In genomic region chr4:81723927-81724587, GRCh38 we compare ENCODE assay signal across 12 cellular contexts.
DNase-seq lines count a peak whose midpoint lies in the region; ATAC-seq, FAIRE-seq and TF ChIP-seq lines count a peak whose summit lies in the region.
"Had no signal": no experiment of that assay in that cellular context is flagged by ENCODE, and none has a peak within 500 bp of the region (broad histone marks: within the 10 kb centered on the region; RNA-seq: fewer than 3 reads in every experiment).

No MANE protein-coding gene starts in this region.

- peak; percentile 45 for FAIRE-seq in RCC 7860 (lab: Jason Lieb, UNC)
- FAIRE-seq: astrocyte had no signal

- CTCF ChIA-PET in activated CD8-positive, alpha-beta memory T cell treated with anti-CD3 and anti-CD28 coated beads, Interleukin-2, amount 10 ng/mL, durations not matched to agents 7 days and 5 days (lab: Charles Lee), result interaction anchor here (2.9 kb wide), 1 partner anchor 121 kb away, joined by 8 read pairs; no protein-coding TSS in a partner anchor

- no peaks in the 10 kb centered on the region for H3K9me3 ChIP-seq in testis

- no peaks in the 10 kb centered on the region for H3K27me3 ChIP-seq in testis

- H3K36me3 ChIP-seq in testis (ENCODE audit: low read depth, missing control alignments), result no peaks in the 10 kb centered on the region

- no peaks in the 10 kb centered on the region for H3K4me1 ChIP-seq in testis

- H3K27me3 Mint-ChIP-seq in activated CD8-positive, alpha-beta memory T cell treated with anti-CD3 and anti-CD28 coated beads, Interleukin-2, amount 10 ng/mL, durations not matched to agents 7 days and 5 days, result peaks cover 15% of the 10 kb centered on the region
- H3K27me3 Mint-ChIP-seq in glutamatergic neuron (ENCODE audit: unreplicated experiment), result peaks cover 17% of the 10 kb centered on the region

- no peaks in the 10 kb centered on the region for H3K36me3 Mint-ChIP-seq in activated CD8-positive, alpha-beta memory T cell treated with anti-CD3 and anti-CD28 coated beads, Interleukin-2, amount 10 ng/mL, durations not matched to agents 7 days and 5 days
- H3K36me3 Mint-ChIP-seq in glutamatergic neuron (ENCODE audit: unreplicated experiment), result peaks cover 16% of the 10 kb centered on the region

- no peak overlapping the region for H3K4me3 ChIP-seq in testis
- no peak overlapping the region for H3K4me3 ChIP-seq in coronary artery

- no peak overlapping the region for H3K27ac ChIP-seq in testis
- no peak overlapping the region for H3K27ac ChIP-seq in coronary artery

- ATAC-seq in activated CD8-positive, alpha-beta memory T cell treated with anti-CD3 and anti-CD28 coated beads, Interleukin-2, amount 10 ng/mL, durations not matched to agents 7 days and 5 days, result no peak

- TF ChIP-seq POLR2A in testis (IDR thresholded peaks at IDR 0.05), result no peak

- H3K4me3 Mint-ChIP-seq in activated CD8-positive, alpha-beta memory T cell treated with anti-CD3 and anti-CD28 coated beads, Interleukin-2, amount 10 ng/mL, durations not matched to agents 7 days and 5 days, result no peak overlapping the region
- peak overlapping the region; percentile 81 for H3K4me3 Mint-ChIP-seq in glutamatergic neuron (ENCODE audit: unreplicated experiment)
- H3K4me3 Mint-ChIP-seq: T-helper 17 cell had no signal

- H3K9me3 Mint-ChIP-seq in activated CD8-positive, alpha-beta memory T cell treated with anti-CD3 and anti-CD28 coated beads, Interleukin-2, amount 10 ng/mL, durations not matched to agents 7 days and 5 days (ENCODE audit: low read depth), result no peaks in the 10 kb centered on the region
- peaks cover 17% of the 10 kb centered on the region for H3K9me3 Mint-ChIP-seq in glutamatergic neuron (ENCODE audit: unreplicated experiment)

- no peak for TF ChIP-seq CTCF in glutamatergic neuron (IDR thresholded peaks at IDR 0.05; ENCODE audit: partially characterized antibody, unreplicated experiment)
- no peak for TF ChIP-seq CTCF in testis (IDR thresholded peaks at IDR 0.05)
- no peak for TF ChIP-seq CTCF in coronary artery (IDR thresholded peaks at IDR 0.05)

- 49 to 57% methylated on average over 3 of the region's 3 CpGs for WGBS in testis, 2 donors

- peaks cover 13% of the 10 kb centered on the region for H3K4me1 Mint-ChIP-seq in activated CD8-positive, alpha-beta memory T cell treated with anti-CD3 and anti-CD28 coated beads, Interleukin-2, amount 10 ng/mL, durations not matched to agents 7 days and 5 days
- H3K4me1 Mint-ChIP-seq in glutamatergic neuron (ENCODE audit: low read depth, unreplicated experiment), result peaks cover 42% of the 10 kb centered on the region

- no peak overlapping the region for H3K27ac Mint-ChIP-seq in activated CD8-positive, alpha-beta memory T cell treated with anti-CD3 and anti-CD28 coated beads, Interleukin-2, amount 10 ng/mL, durations not matched to agents 7 days and 5 days
- peak overlapping the region; percentile 99 for H3K27ac Mint-ChIP-seq in glutamatergic neuron (ENCODE audit: unreplicated experiment)
- H3K27ac Mint-ChIP-seq: T-helper 17 cell had no signal

- peak; percentile 26 for DNase-seq in activated CD8-positive, alpha-beta memory T cell treated with anti-CD3 and anti-CD28 coated beads, Interleukin-2, amount 50 U/mL, for 4 hours
- DNase-seq in activated CD8-positive, alpha-beta memory T cell treated with anti-CD3 and anti-CD28 coated beads, Interleukin-2, amount 10 ng/mL, durations not matched to agents 7 days and 5 days, result no peak
- DNase-seq in RCC 7860 (ENCODE audit: low spot score), result no peak
- DNase-seq in glutamatergic neuron, result no peak
- DNase-seq in testis, result peak; percentile 23
- no peak for DNase-seq in GM19238 (ENCODE audit: insufficient read length, low spot score)
- DNase-seq in coronary artery (ENCODE audit: low spot score), result no peak
- no peak for DNase-seq in iPS-NIHi7 (ENCODE audit: extremely low spot score)
- DNase-seq: mesenchymal stem cell, NCI-H774, T-helper 17 cell had no signal

- intact Hi-C loops in testis (cut with DNase I; ENCODE audit: low total_unique reads), result no loop called here

Comparison
In these comparisons a context has a peak if more than half of its experiments do, and no peak if none do; other contexts are left out.
1. DNase-seq: peak in activated CD8-positive, alpha-beta memory T cell treated with anti-CD3 and anti-CD28 coated beads, Interleukin-2, amount 50 U/mL, for 4 hours (single experiment) and testis (single experiment); none in activated CD8-positive, alpha-beta memory T cell treated with anti-CD3 and anti-CD28 coated beads, Interleukin-2, amount 10 ng/mL, durations not matched to agents 7 days and 5 days (single experiment), RCC 7860 (single experiment), glutamatergic neuron (single experiment), GM19238 (single experiment), coronary artery (single experiment) and iPS-NIHi7 (single experiment).